ENCODE assay signal across 8 cellular contexts in genomic region chr1:113140588-113141446, GRCh38.
DNase-seq lines count a peak whose midpoint lies in the region; ATAC-seq and TF ChIP-seq lines count a peak whose summit lies in the region.

No MANE protein-coding gene starts in this region.

- no peaks in the 10 kb centered on the region for H3K9me3 ChIP-seq in lower lobe of right lung

- H3K4me3 Mint-ChIP-seq in dendritic cell treated with granulocyte-macrophage colony-stimulating factor and Interleukin-4, amounts not matched to agents 40 ng/mL and 50 ng/mL, for 4 days: peak overlapping the region; percentile 21

- TF ChIP-seq CTCF in AG10803 (conservative IDR thresholded peaks at IDR 0.05; ENCODE audit: low read length) (peak; percentile 86), lower lobe of right lung (IDR thresholded peaks at IDR 0.05) (peak; percentile 82)

- H3K4me3 ChIP-seq in AG10803 (ENCODE audit: low read length): no peak overlapping the region
- peak overlapping the region; percentile 28 for H3K4me3 ChIP-seq in lower lobe of right lung

- peaks cover 33% of the 10 kb centered on the region for H3K4me1 ChIP-seq in lower lobe of right lung

- intact Hi-C loops in dendritic cell treated with granulocyte-macrophage colony-stimulating factor and Interleukin-4, amounts not matched to agents 40 ng/mL and 50 ng/mL, for 4 days (cut with micrococcal nuclease): loop anchor here (2.0 kb wide), 1 partner anchor 538 kb away; no protein-coding TSS in a partner anchor
- intact Hi-C loops in lower lobe of right lung (cut with DNase I): no loop called here

- peak overlapping the region; percentile 44 for H3K27ac ChIP-seq in lower lobe of right lung

- H3K27me3 Mint-ChIP-seq in dendritic cell treated with granulocyte-macrophage colony-stimulating factor and Interleukin-4, amounts not matched to agents 40 ng/mL and 50 ng/mL, for 4 days: no peaks in the 10 kb centered on the region

- peak; percentile 63 for DNase-seq in AG10803 (ENCODE audit: low read depth)
- peak; percentile 32 for DNase-seq in NCI-H510A (lab: John Stamatoyannopoulos, UW)
- DNase-seq in activated CD4-positive, alpha-beta T cell treated with anti-CD3 and anti-CD28 coated beads for 48 hours: peak; percentile 68
- DNase-seq in lower lobe of right lung: peak; percentile 57
- peak; percentile 13 for DNase-seq in stimulated activated CD8-positive, alpha-beta memory T cell treated with anti-CD3 and anti-CD28 coated beads, Interleukin-12 subunit alpha, Interleukin-12 subunit beta, amount 100 ng/mL, for 1 hour (ENCODE audit: low read depth)

- H3K9me3 Mint-ChIP-seq in dendritic cell treated with granulocyte-macrophage colony-stimulating factor and Interleukin-4, amounts not matched to agents 40 ng/mL and 50 ng/mL, for 4 days: no peaks in the 10 kb centered on the region

- H3K4me1 Mint-ChIP-seq in dendritic cell treated with granulocyte-macrophage colony-stimulating factor and Interleukin-4, amounts not matched to agents 40 ng/mL and 50 ng/mL, for 4 days (ENCODE audit: low read depth): peaks cover 29% of the 10 kb centered on the region

- ATAC-seq in GM18861 (IDR thresholded peaks at IDR 0.05; ENCODE audit: unreplicated experiment): peak; percentile 73
- peak; percentile 80 for ATAC-seq in HG03135 (IDR thresholded peaks at IDR 0.05; ENCODE audit: unreplicated experiment)
- ATAC-seq in lower lobe of right lung: peak; percentile 89 to 94

- no peaks in the 10 kb centered on the region for H3K36me3 ChIP-seq in lower lobe of right lung

- H3K27ac Mint-ChIP-seq in dendritic cell treated with granulocyte-macrophage colony-stimulating factor and Interleukin-4, amounts not matched to agents 40 ng/mL and 50 ng/mL, for 4 days: peak overlapping the region; percentile 77

- H3K36me3 Mint-ChIP-seq in dendritic cell treated with granulocyte-macrophage colony-stimulating factor and Interleukin-4, amounts not matched to agents 40 ng/mL and 50 ng/mL, for 4 days (ENCODE audit: low read depth): no peaks in the 10 kb centered on the region

- H3K27me3 ChIP-seq in lower lobe of right lung (ENCODE audit: low read depth): no peaks in the 10 kb centered on the region

Comparison
In these comparisons a context has a peak if more than half of its experiments do, and no peak if none do; other contexts are left out.
1. DNase-seq: peak in every context shown above with its lines; median percentile 68 in activated CD4-positive, alpha-beta T cell treated with anti-CD3 and anti-CD28 coated beads for 48 hours; 63 in AG10803; 57 in lower lobe of right lung; 32 in NCI-H510A; 13 in stimulated activated CD8-positive, alpha-beta memory T cell treated with anti-CD3 and anti-CD28 coated beads, Interleukin-12 subunit alpha, Interleukin-12 subunit beta, amount 100 ng/mL, for 1 hour.